Comparison of ENCODE assay signal across 8 cellular contexts in the genomic region with DNA sequence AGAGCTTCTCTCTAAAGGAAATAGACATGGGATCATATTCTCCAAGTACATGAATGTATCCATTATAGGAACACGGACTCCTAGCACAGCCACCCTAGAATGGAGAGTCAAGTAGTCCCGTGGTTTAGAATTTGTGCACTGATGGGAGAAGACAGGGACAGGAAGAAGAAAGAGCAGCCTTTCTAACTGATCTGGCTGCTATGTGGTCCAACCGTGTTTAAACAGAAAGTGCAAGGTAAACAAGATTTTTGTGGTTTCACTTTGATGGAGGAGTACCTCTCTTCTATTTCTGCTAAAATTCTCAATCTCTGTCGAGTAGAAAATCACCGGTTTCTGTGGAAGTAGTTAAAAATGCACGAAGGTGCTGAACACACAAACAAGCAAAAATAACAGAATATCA.
DNase-seq lines count a peak whose midpoint lies in the region; ATAC-seq, FAIRE-seq and TF ChIP-seq lines count a peak whose summit lies in the region.

No MANE protein-coding gene starts in this region.

- peak overlapping the region; percentile 63 for H3K4me3 Mint-ChIP-seq in activated naive CD4-positive, alpha-beta T cell treated with anti-CD3 and anti-CD28 coated beads for 36 hours
- peak overlapping the region; percentile 63 to 82 (median 80) for H3K4me3 Mint-ChIP-seq in naive thymus-derived CD8-positive, alpha-beta T cell
- H3K4me3 Mint-ChIP-seq in WTC11, result no peak overlapping the region

- H3K27ac Mint-ChIP-seq in activated naive CD4-positive, alpha-beta T cell treated with anti-CD3 and anti-CD28 coated beads for 36 hours, result no peak overlapping the region
- peak overlapping the region; percentile 10 to 91 (median 78) for H3K27ac Mint-ChIP-seq in naive thymus-derived CD8-positive, alpha-beta T cell
- no peak overlapping the region for H3K27ac Mint-ChIP-seq in WTC11

- H3K27ac ChIP-seq in PC-3 (ENCODE audit: low read length) (no peak overlapping the region), kidney (ENCODE audit: low read depth in 2 of 2, low read length in 2 of 2) (no peak overlapping the region)

- H3K9me3 ChIP-seq in PC-3 (ENCODE audit: low read length) (no peaks in the 10 kb centered on the region), kidney (ENCODE audit: control insufficient read depth in 1 of 2, low read length in 2 of 2) (no peaks in the 10 kb centered on the region)

- no peaks in the 10 kb centered on the region for H4K20me1 ChIP-seq in PC-3 (ENCODE audit: low read length)

- H3K9me3 Mint-ChIP-seq in activated naive CD4-positive, alpha-beta T cell treated with anti-CD3 and anti-CD28 coated beads for 36 hours, result no peaks in the 10 kb centered on the region
- H3K9me3 Mint-ChIP-seq in naive thymus-derived CD8-positive, alpha-beta T cell, result no peaks in the 10 kb centered on the region
- no peaks in the 10 kb centered on the region for H3K9me3 Mint-ChIP-seq in WTC11

- H3K27me3 ChIP-seq in PC-3 (ENCODE audit: low read length), result no peaks in the 10 kb centered on the region

- peak; percentile 8 for DNase-seq in activated naive CD4-positive, alpha-beta T cell treated with anti-CD3 and anti-CD28 coated beads for 36 hours
- DNase-seq in activated naive CD4-positive, alpha-beta T cell treated with anti-CD3 and anti-CD28 coated beads, Interleukin-2, amount 50 U/mL, for 16 hours, result no peak
- DNase-seq in PC-3, result peak; percentile 17
- peak in 5 of 10 donors; percentile 1 to 59 (median 35) for DNase-seq in naive thymus-derived CD8-positive, alpha-beta T cell
- DNase-seq in kidney, result no peak
- no peak for DNase-seq in omental fat pad (ENCODE audit: low spot score)
- no peak for DNase-seq in WTC11 (ENCODE audit: low spot score)

- peak; percentile 96 for ATAC-seq in HG02759 (IDR thresholded peaks at IDR 0.05; ENCODE audit: unreplicated experiment)
- ATAC-seq in PC-3, result peak; percentile 61
- ATAC-seq in naive thymus-derived CD8-positive, alpha-beta T cell, result peak; percentile 84 to 88
- ATAC-seq in omental fat pad (ENCODE audit: low FRiP score), result no peak
- ATAC-seq in WTC11, result no peak

- H3K4me1 ChIP-seq in PC-3 (ENCODE audit: insufficient read depth, low read length) (no peaks in the 10 kb centered on the region), kidney (ENCODE audit: control insufficient read depth in 1 of 2, insufficient read depth in 1 of 2, low read depth in 1 of 2, low read length in 2 of 2) (no peaks in the 10 kb centered on the region)

- no peaks in the 10 kb centered on the region for H3K36me3 ChIP-seq in PC-3 (ENCODE audit: low read depth, low read length)
- no peaks in the 10 kb centered on the region for H3K36me3 ChIP-seq in kidney (ENCODE audit: control insufficient read depth in 1 of 2, insufficient read depth in 2 of 2, low read length in 2 of 2)

- CTCF ChIA-PET in activated naive CD4-positive, alpha-beta T cell treated with anti-CD3 and anti-CD28 coated beads for 36 hours (lab: Charles Lee), result no interaction called here
- CTCF ChIA-PET in PC-3 (lab: Charles Lee), result no interaction called here
- CTCF ChIA-PET in WTC11 (lab: Charles Lee), result no interaction called here

- peaks cover 4% of the 10 kb centered on the region for H3K4me1 Mint-ChIP-seq in activated naive CD4-positive, alpha-beta T cell treated with anti-CD3 and anti-CD28 coated beads for 36 hours (ENCODE audit: low read depth)
- peaks cover 5 to 8% (median 7%) of the 10 kb centered on the region in 4 donors for H3K4me1 Mint-ChIP-seq in naive thymus-derived CD8-positive, alpha-beta T cell
- 0 out of 2 replicates have a peak, but pooled peaks cover 4% of the 10 kb centered on the region for H3K4me1 Mint-ChIP-seq in WTC11

- peak overlapping the region; percentile 38; the same call in 1 of the 2 replicates for H3K4me3 ChIP-seq in PC-3 (ENCODE audit: low read length)
- H3K4me3 ChIP-seq in kidney (ENCODE audit: low read length in 2 of 2), result no peak overlapping the region

- H3K79me2 ChIP-seq in PC-3 (ENCODE audit: low read length), result no peaks in the 10 kb centered on the region

- H3K27me3 Mint-ChIP-seq in activated naive CD4-positive, alpha-beta T cell treated with anti-CD3 and anti-CD28 coated beads for 36 hours (ENCODE audit: low read depth), result no peaks in the 10 kb centered on the region
- H3K27me3 Mint-ChIP-seq in naive thymus-derived CD8-positive, alpha-beta T cell, result no peaks in the 10 kb centered on the region
- H3K27me3 Mint-ChIP-seq in WTC11 (ENCODE audit: low read depth), result no peaks in the 10 kb centered on the region

- no peaks in the 10 kb centered on the region for H3K36me3 Mint-ChIP-seq in activated naive CD4-positive, alpha-beta T cell treated with anti-CD3 and anti-CD28 coated beads for 36 hours (ENCODE audit: low read depth)
- no peaks in the 10 kb centered on the region for H3K36me3 Mint-ChIP-seq in naive thymus-derived CD8-positive, alpha-beta T cell
- H3K36me3 Mint-ChIP-seq in WTC11, result no peaks in the 10 kb centered on the region

- no TSS peak for BruUV-seq in PC-3 (replicated peaks; lab: Mats Ljungman, UMichigan)

- FAIRE-seq in kidney (lab: Jason Lieb, UNC), result no peak

- no peak overlapping the region for H3K9ac ChIP-seq in PC-3 (ENCODE audit: low read length)
- H3K9ac ChIP-seq in kidney (ENCODE audit: low read length in 2 of 2), result no peak overlapping the region

- peak overlapping the region; percentile 55 for H3K4me2 ChIP-seq in PC-3 (ENCODE audit: low read length)

- POLR2A ChIA-PET in PC-3 (lab: Charles Lee; ENCODE audit: unreplicated experiment), result no interaction called here
- POLR2A ChIA-PET in naive thymus-derived CD8-positive, alpha-beta T cell (lab: Charles Lee), result interaction anchor here (0.9 kb wide), 1 partner anchor 169 kb away, joined by 3 read pairs; no protein-coding TSS in a partner anchor
- POLR2A ChIA-PET in WTC11 (lab: Charles Lee), result no interaction called here

- TF ChIP-seq CTCF in PC-3 (conservative IDR thresholded peaks at IDR 0.05; ENCODE audit: low read depth, low read length) (no peak), kidney (IDR thresholded peaks at IDR 0.05; ENCODE audit: borderline replicate concordance, extremely low read depth, insufficient read depth) (no peak), omental fat pad (IDR thresholded peaks at IDR 0.05) (no peak), WTC11 (IDR thresholded peaks at IDR 0.05) (no peak)

- H3F3A ChIP-seq in PC-3 (ENCODE audit: low read length, unreplicated experiment), result no peaks in the 10 kb centered on the region

- intact Hi-C loops in activated naive CD4-positive, alpha-beta T cell treated with anti-CD3 and anti-CD28 coated beads for 36 hours (cut with micrococcal nuclease), result loop anchor here (5.0 kb wide), 2 partner anchors 96 to 194 kb away; partner anchors contain the start of gene FAM174A
- intact Hi-C loops in PC-3 (cut with micrococcal nuclease) (no loop called here), kidney (cut with DNase I) (no loop called here)

- no peaks in the 10 kb centered on the region for H3K9me2 ChIP-seq in PC-3 (replicated peaks; ENCODE audit: low read length)

- peak overlapping the region; percentile 51 for H2AFZ ChIP-seq in PC-3 (ENCODE audit: low read length)

TF ChIP-seq in WTC11, 78 proteins besides CTCF, POLR2A, EP300 and RAD21:
- TF ChIP-seq ESRRA (CRISPR knock-in tag; IDR thresholded peaks at IDR 0.05; ENCODE audit: borderline replicate concordance), result no peak
- no peak for TF ChIP-seq KAT7 (CRISPR knock-in tag; IDR thresholded peaks at IDR 0.05; ENCODE audit: borderline replicate concordance)
- no peak for TF ChIP-seq GABPB1 (CRISPR knock-in tag; IDR thresholded peaks at IDR 0.05)
- no peak for TF ChIP-seq PRRX2 (CRISPR knock-in tag; IDR thresholded peaks at IDR 0.05)
- TF ChIP-seq ZNF121 (CRISPR knock-in tag; IDR thresholded peaks at IDR 0.05), result no peak
- TF ChIP-seq NR1H2 (CRISPR knock-in tag; IDR thresholded peaks at IDR 0.05), result no peak
- TF ChIP-seq TEAD1 (CRISPR knock-in tag; IDR thresholded peaks at IDR 0.05), result no peak
- TF ChIP-seq ZBTB21 (CRISPR knock-in tag; IDR thresholded peaks at IDR 0.05; ENCODE audit: borderline replicate concordance), result no peak
- no peak for TF ChIP-seq FOXK1 (CRISPR knock-in tag; IDR thresholded peaks at IDR 0.05)
- TF ChIP-seq, protein P1, sequence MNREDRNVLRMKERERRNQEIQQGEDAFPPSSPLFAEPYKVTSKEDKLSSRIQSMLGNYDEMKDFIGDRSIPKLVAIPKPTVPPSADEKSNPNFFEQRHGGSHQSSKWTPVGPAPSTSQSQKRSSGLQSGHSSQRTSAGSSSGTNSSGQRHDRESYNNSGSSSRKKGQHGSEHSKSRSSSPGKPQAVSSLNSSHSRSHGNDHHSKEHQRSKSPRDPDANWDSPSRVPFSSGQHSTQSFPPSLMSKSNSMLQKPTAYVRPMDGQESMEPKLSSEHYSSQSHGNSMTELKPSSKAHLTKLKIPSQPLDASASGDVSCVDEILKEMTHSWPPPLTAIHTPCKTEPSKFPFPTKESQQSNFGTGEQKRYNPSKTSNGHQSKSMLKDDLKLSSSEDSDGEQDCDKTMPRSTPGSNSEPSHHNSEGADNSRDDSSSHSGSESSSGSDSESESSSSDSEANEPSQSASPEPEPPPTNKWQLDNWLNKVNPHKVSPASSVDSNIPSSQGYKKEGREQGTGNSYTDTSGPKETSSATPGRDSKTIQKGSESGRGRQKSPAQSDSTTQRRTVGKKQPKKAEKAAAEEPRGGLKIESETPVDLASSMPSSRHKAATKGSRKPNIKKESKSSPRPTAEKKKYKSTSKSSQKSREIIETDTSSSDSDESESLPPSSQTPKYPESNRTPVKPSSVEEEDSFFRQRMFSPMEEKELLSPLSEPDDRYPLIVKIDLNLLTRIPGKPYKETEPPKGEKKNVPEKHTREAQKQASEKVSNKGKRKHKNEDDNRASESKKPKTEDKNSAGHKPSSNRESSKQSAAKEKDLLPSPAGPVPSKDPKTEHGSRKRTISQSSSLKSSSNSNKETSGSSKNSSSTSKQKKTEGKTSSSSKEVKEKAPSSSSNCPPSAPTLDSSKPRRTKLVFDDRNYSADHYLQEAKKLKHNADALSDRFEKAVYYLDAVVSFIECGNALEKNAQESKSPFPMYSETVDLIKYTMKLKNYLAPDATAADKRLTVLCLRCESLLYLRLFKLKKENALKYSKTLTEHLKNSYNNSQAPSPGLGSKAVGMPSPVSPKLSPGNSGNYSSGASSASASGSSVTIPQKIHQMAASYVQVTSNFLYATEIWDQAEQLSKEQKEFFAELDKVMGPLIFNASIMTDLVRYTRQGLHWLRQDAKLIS (CRISPR knock-in tag; IDR thresholded peaks at IDR 0.05; ENCODE audit: borderline replicate concordance), result no peak
TF ChIP-seq in WTC11: peak in this region for 0.

Comparison
In these comparisons a context has a peak if more than half of its experiments do, and no peak if none do; other contexts are left out.
1. DNase-seq: peak in activated naive CD4-positive, alpha-beta T cell treated with anti-CD3 and anti-CD28 coated beads for 36 hours (single experiment) and PC-3 (single experiment); none in activated naive CD4-positive, alpha-beta T cell treated with anti-CD3 and anti-CD28 coated beads, Interleukin-2, amount 50 U/mL, for 16 hours (single experiment), kidney (single experiment), omental fat pad (single experiment) and WTC11 (single experiment).
2. H3K27ac Mint-ChIP-seq: peak in naive thymus-derived CD8-positive, alpha-beta T cell (10 of 10); none in activated naive CD4-positive, alpha-beta T cell treated with anti-CD3 and anti-CD28 coated beads for 36 hours (single experiment) and WTC11 (single experiment).
3. ATAC-seq: peak in HG02759 (single experiment), PC-3 (single experiment) and naive thymus-derived CD8-positive, alpha-beta T cell (2 of 2); none in omental fat pad (single experiment) and WTC11 (single experiment).